ENCODE assay signal across 2 cellular contexts in genomic region chr19:10729406-10729805, GRCh38.
TF ChIP-seq lines count a peak whose summit lies in the region.

No MANE protein-coding gene starts in this region.

TF ChIP-seq in HepG2, 621 proteins besides CTCF, POLR2A, EP300 and RAD21:
- no peak for TF ChIP-seq ZNF615 (CRISPR knock-in tag; IDR thresholded peaks at IDR 0.05; ENCODE audit: borderline replicate concordance)
- TF ChIP-seq NFIC (IDR thresholded peaks at IDR 0.05; ENCODE audit: low read length) = no peak
- TF ChIP-seq GMEB1 (CRISPR knock-in tag; IDR thresholded peaks at IDR 0.05; ENCODE audit: borderline replicate concordance) = no peak
- no peak for TF ChIP-seq ZNF12 (CRISPR knock-in tag; IDR thresholded peaks at IDR 0.05)
- no peak for TF ChIP-seq KDM4B (CRISPR knock-in tag; IDR thresholded peaks at IDR 0.05)
- TF ChIP-seq ZNF83 (CRISPR knock-in tag; IDR thresholded peaks at IDR 0.05; ENCODE audit: borderline replicate concordance) = no peak
- no peak for TF ChIP-seq DZIP1 (CRISPR knock-in tag; IDR thresholded peaks at IDR 0.05)
- TF ChIP-seq ZBTB7B (CRISPR knock-in tag; IDR thresholded peaks at IDR 0.05) = no peak
- no peak for TF ChIP-seq GLMP (CRISPR knock-in tag; IDR thresholded peaks at IDR 0.05; ENCODE audit: borderline replicate concordance)
- TF ChIP-seq NCOR1 (IDR thresholded peaks at IDR 0.05; ENCODE audit: borderline replicate concordance, low read length) = no peak
- TF ChIP-seq CHCHD3 (CRISPR knock-in tag; IDR thresholded peaks at IDR 0.05) = no peak
- no peak for TF ChIP-seq ZNF18 (CRISPR knock-in tag; IDR thresholded peaks at IDR 0.05; ENCODE audit: insufficient replicate concordance)
- TF ChIP-seq ZNF264 (CRISPR knock-in tag; IDR thresholded peaks at IDR 0.05) = no peak
- no peak for TF ChIP-seq ZNF326 (CRISPR knock-in tag; IDR thresholded peaks at IDR 0.05; ENCODE audit: borderline replicate concordance)
- TF ChIP-seq MED1 (CRISPR knock-in tag; IDR thresholded peaks at IDR 0.05) = no peak
- TF ChIP-seq ZBTB26 (CRISPR knock-in tag; IDR thresholded peaks at IDR 0.05; ENCODE audit: borderline replicate concordance) = no peak

TF ChIP-seq in GM12891, 5 proteins besides CTCF, POLR2A, EP300 and RAD21:
- TF ChIP-seq POU2F2 (IDR thresholded peaks at IDR 0.05; ENCODE audit: low read depth, low read length) (no peak), PAX5 (IDR thresholded peaks at IDR 0.05; ENCODE audit: insufficient read depth, low read length, severe bottlenecking) (no peak), SPI1 (IDR thresholded peaks at IDR 0.05; ENCODE audit: low read depth, low read length) (no peak), TAF1 (IDR thresholded peaks at IDR 0.05; ENCODE audit: low read depth, low read length) (no peak), POLR2AphosphoS5 (IDR thresholded peaks at IDR 0.05; ENCODE audit: low read depth, low read length) (no peak)
